ENCODE assay signal across 7 cellular contexts in genomic region chr9:116888066-116888465, GRCh38.
"Had no signal": no experiment of that assay in that cellular context is flagged by ENCODE, and none has a peak within 500 bp of the region (broad histone marks: within the 10 kb centered on the region; RNA-seq: fewer than 3 reads in every experiment).

No MANE protein-coding gene starts in this region.

- DNase-seq: IMR-90, KBM-7, KG1 had no signal

- H3K4me3 Mint-ChIP-seq: IgD-negative memory B cell had no signal

- H3K27ac ChIP-seq: HL-60 had no signal

- H3K27me3 Mint-ChIP-seq: IgD-negative memory B cell had no signal

- ATAC-seq: HepG2, K562 had no signal

- H3K27ac Mint-ChIP-seq: IgD-negative memory B cell had no signal

- H3K4me1 Mint-ChIP-seq: IgD-negative memory B cell had no signal

- H3K4me3 ChIP-seq: K562 had no signal

- H3K36me3 Mint-ChIP-seq: IgD-negative memory B cell had no signal
